1 cellular context compared by ENCODE assay signal in the genomic region with DNA sequence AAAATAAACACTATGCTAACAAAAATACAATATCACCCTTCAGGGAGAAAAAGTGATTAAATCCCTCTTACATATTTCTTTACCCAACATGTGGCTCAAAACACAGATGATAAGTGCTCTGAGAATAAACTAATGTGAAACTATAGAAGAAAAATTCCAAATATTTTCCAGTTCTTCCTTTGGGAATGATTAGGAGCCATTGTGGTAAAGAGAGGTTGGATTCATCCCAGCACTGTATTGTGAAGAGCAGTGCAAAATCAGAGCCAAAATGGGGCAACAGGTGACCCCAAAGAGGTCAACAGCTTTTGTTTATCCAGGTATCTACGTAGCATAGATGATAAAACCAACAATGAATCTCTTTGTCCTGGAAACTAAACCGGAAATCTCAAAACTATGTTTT.
TF ChIP-seq lines count a peak whose summit lies in the region.

No MANE protein-coding gene starts in this region.

TF ChIP-seq in SK-N-SH treated with all-trans-retinoic acid at 6 μM for 48 hours, 23 proteins besides CTCF, POLR2A, EP300 and RAD21 (continued from another document):
- TF ChIP-seq PATZ1 (CRISPR knock-in tag; IDR thresholded peaks at IDR 0.05; ENCODE audit: borderline replicate concordance) (no peak), ESRRG (CRISPR knock-in tag; IDR thresholded peaks at IDR 0.05) (no peak), CSRNP3 (CRISPR knock-in tag; IDR thresholded peaks at IDR 0.05) (no peak), SNAI2 (CRISPR knock-in tag; IDR thresholded peaks at IDR 0.05) (no peak), CREB5 (CRISPR knock-in tag; IDR thresholded peaks at IDR 0.05; ENCODE audit: low read depth) (no peak), RARB (CRISPR knock-in tag; IDR thresholded peaks at IDR 0.05) (no peak)
TF ChIP-seq in SK-N-SH treated with all-trans-retinoic acid at 6 μM for 48 hours: peak in this region for 0.
